Comparison of ENCODE assay signal across 1 cellular context in the genomic region with DNA sequence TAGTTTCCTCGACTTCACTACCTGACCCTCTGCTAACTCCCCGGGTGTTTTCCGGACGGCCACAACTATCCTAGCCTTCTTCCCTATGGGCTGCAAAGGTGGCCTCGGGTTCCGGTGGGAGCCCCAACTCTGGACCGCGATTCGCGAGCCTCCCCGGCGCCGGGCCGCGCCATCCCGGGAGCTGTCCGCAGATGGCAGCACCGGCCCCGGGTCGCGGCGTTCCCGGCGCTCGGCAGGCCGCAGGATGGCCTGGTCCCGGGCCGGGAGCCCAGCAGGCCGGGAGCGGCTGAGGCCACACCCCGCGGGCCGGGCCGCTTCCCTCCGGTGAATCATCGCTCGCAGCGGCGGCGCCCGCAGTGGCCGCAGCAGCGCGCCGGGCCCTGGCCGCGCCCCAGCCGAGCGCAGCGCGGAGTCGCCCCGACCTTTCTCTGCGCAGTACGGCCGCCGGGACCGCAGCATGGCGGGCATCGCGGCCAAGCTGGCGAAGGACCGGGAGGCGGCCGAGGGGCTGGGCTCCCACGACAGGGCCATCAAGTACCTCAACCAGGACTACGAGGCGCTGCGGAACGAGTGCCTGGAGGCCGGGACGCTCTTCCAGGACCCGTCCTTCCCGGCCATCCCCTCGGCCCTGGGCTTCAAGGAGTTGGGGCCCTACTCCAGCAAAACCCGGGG.
TF ChIP-seq lines count a peak whose summit lies in the region.

A gene (plus strand): TSS at position 356 of the 672 bp plus-strand sequence. CDS start 102 bp downstream, at position 458.

TF ChIP-seq in WTC11, 78 proteins besides CTCF, POLR2A, EP300 and RAD21 (continued from another document and continues in another):
- TF ChIP-seq, protein P1, sequence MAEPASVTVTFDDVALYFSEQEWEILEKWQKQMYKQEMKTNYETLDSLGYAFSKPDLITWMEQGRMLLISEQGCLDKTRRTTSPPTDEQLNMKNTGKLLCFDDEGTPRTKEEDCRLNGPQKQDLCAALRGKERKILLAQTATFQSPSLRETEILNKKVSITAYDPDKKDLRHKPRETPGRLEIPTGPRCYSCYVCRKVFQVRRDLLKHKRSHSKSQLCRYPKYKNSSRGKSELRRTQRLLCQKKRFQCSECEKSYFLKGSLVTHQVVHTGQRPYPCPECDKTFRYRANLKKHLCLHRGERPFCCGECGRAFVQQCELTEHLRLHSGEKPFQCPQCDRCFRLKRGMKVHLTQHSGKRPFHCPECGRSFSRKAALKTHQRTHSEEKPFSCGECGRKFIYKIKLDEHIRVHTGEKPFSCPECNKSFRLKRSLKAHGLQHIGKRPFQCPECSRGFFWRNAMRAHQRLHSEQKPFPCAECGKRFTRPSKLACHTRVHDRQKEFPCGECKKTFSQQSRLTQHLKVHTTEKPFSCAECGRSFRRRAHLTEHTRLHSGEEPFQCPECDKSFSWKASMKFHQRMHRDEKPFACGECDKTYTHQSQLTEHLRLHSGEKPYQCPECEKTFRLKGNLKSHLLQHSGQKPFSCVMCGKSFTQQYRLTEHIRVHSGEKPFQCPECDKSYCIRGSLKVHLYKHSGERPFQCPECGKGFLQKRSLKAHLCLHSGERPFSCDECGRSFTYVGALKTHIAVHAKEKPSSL (CRISPR knock-in tag; conservative IDR thresholded peaks at IDR 0.05), result no peak
- TF ChIP-seq GABPB1 (CRISPR knock-in tag; IDR thresholded peaks at IDR 0.05), result 0 out of 2 replicates have a peak, but pooled peaks have one; percentile 17
- TF ChIP-seq, protein P2, sequence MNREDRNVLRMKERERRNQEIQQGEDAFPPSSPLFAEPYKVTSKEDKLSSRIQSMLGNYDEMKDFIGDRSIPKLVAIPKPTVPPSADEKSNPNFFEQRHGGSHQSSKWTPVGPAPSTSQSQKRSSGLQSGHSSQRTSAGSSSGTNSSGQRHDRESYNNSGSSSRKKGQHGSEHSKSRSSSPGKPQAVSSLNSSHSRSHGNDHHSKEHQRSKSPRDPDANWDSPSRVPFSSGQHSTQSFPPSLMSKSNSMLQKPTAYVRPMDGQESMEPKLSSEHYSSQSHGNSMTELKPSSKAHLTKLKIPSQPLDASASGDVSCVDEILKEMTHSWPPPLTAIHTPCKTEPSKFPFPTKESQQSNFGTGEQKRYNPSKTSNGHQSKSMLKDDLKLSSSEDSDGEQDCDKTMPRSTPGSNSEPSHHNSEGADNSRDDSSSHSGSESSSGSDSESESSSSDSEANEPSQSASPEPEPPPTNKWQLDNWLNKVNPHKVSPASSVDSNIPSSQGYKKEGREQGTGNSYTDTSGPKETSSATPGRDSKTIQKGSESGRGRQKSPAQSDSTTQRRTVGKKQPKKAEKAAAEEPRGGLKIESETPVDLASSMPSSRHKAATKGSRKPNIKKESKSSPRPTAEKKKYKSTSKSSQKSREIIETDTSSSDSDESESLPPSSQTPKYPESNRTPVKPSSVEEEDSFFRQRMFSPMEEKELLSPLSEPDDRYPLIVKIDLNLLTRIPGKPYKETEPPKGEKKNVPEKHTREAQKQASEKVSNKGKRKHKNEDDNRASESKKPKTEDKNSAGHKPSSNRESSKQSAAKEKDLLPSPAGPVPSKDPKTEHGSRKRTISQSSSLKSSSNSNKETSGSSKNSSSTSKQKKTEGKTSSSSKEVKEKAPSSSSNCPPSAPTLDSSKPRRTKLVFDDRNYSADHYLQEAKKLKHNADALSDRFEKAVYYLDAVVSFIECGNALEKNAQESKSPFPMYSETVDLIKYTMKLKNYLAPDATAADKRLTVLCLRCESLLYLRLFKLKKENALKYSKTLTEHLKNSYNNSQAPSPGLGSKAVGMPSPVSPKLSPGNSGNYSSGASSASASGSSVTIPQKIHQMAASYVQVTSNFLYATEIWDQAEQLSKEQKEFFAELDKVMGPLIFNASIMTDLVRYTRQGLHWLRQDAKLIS (CRISPR knock-in tag; IDR thresholded peaks at IDR 0.05; ENCODE audit: borderline replicate concordance), result no peak
- TF ChIP-seq, protein P3, sequence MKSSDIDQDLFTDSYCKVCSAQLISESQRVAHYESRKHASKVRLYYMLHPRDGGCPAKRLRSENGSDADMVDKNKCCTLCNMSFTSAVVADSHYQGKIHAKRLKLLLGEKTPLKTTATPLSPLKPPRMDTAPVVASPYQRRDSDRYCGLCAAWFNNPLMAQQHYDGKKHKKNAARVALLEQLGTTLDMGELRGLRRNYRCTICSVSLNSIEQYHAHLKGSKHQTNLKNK (CRISPR knock-in tag; IDR thresholded peaks at IDR 0.05), result no peak
- no peak for TF ChIP-seq SMAD3 (CRISPR knock-in tag; IDR thresholded peaks at IDR 0.05; ENCODE audit: borderline replicate concordance)
- no peak for TF ChIP-seq TP53 (CRISPR knock-in tag; IDR thresholded peaks at IDR 0.05)
- TF ChIP-seq, protein P4, sequence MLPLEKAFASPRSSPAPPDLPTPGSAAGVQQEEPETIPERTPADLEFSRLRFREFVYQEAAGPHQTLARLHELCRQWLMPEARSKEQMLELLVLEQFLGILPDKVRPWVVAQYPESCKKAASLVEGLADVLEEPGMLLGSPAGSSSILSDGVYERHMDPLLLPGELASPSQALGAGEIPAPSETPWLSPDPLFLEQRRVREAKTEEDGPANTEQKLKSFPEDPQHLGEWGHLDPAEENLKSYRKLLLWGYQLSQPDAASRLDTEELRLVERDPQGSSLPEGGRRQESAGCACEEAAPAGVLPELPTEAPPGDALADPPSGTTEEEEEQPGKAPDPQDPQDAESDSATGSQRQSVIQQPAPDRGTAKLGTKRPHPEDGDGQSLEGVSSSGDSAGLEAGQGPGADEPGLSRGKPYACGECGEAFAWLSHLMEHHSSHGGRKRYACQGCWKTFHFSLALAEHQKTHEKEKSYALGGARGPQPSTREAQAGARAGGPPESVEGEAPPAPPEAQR (CRISPR knock-in tag; IDR thresholded peaks at IDR 0.05), result no peak
- TF ChIP-seq NFATC4 (CRISPR knock-in tag; IDR thresholded peaks at IDR 0.05), result no peak
- TF ChIP-seq, protein P5, sequence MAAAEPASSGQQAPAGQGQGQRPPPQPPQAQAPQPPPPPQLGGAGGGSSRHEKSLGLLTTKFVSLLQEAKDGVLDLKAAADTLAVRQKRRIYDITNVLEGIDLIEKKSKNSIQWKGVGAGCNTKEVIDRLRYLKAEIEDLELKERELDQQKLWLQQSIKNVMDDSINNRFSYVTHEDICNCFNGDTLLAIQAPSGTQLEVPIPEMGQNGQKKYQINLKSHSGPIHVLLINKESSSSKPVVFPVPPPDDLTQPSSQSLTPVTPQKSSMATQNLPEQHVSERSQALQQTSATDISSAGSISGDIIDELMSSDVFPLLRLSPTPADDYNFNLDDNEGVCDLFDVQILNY (CRISPR knock-in tag; IDR thresholded peaks at IDR 0.05), result 0 out of 2 replicates have a peak, but pooled peaks have one; percentile 9
- TF ChIP-seq FOXP1 (CRISPR knock-in tag; IDR thresholded peaks at IDR 0.05; ENCODE audit: borderline replicate concordance), result peak; percentile 79; the same call in 1 of the 2 replicates
- TF ChIP-seq, protein P6, sequence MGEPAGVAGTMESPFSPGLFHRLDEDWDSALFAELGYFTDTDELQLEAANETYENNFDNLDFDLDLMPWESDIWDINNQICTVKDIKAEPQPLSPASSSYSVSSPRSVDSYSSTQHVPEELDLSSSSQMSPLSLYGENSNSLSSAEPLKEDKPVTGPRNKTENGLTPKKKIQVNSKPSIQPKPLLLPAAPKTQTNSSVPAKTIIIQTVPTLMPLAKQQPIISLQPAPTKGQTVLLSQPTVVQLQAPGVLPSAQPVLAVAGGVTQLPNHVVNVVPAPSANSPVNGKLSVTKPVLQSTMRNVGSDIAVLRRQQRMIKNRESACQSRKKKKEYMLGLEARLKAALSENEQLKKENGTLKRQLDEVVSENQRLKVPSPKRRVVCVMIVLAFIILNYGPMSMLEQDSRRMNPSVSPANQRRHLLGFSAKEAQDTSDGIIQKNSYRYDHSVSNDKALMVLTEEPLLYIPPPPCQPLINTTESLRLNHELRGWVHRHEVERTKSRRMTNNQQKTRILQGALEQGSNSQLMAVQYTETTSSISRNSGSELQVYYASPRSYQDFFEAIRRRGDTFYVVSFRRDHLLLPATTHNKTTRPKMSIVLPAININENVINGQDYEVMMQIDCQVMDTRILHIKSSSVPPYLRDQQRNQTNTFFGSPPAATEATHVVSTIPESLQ (CRISPR knock-in tag; IDR thresholded peaks at IDR 0.05), result no peak
- TF ChIP-seq, protein P7, sequence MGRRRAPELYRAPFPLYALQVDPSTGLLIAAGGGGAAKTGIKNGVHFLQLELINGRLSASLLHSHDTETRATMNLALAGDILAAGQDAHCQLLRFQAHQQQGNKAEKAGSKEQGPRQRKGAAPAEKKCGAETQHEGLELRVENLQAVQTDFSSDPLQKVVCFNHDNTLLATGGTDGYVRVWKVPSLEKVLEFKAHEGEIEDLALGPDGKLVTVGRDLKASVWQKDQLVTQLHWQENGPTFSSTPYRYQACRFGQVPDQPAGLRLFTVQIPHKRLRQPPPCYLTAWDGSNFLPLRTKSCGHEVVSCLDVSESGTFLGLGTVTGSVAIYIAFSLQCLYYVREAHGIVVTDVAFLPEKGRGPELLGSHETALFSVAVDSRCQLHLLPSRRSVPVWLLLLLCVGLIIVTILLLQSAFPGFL (CRISPR knock-in tag; IDR thresholded peaks at IDR 0.05; ENCODE audit: borderline replicate concordance), result no peak
- no peak for TF ChIP-seq JAZF1 (CRISPR knock-in tag; IDR thresholded peaks at IDR 0.05)
- TF ChIP-seq, protein P8, sequence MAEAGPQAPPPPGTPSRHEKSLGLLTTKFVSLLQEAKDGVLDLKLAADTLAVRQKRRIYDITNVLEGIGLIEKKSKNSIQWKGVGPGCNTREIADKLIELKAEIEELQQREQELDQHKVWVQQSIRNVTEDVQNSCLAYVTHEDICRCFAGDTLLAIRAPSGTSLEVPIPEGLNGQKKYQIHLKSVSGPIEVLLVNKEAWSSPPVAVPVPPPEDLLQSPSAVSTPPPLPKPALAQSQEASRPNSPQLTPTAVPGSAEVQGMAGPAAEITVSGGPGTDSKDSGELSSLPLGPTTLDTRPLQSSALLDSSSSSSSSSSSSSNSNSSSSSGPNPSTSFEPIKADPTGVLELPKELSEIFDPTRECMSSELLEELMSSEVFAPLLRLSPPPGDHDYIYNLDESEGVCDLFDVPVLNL (CRISPR knock-in tag; IDR thresholded peaks at IDR 0.05; ENCODE audit: borderline replicate concordance, low read depth), result no peak
- TF ChIP-seq, protein P9, sequence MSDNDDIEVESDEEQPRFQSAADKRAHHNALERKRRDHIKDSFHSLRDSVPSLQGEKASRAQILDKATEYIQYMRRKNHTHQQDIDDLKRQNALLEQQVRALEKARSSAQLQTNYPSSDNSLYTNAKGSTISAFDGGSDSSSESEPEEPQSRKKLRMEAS (CRISPR knock-in tag; IDR thresholded peaks at IDR 0.05), result no peak
- TF ChIP-seq ZNF416 (CRISPR knock-in tag; IDR thresholded peaks at IDR 0.05), result no peak
- TF ChIP-seq FOXJ3 (CRISPR knock-in tag; IDR thresholded peaks at IDR 0.05; ENCODE audit: borderline replicate concordance), result no peak
- TF ChIP-seq, protein P10, sequence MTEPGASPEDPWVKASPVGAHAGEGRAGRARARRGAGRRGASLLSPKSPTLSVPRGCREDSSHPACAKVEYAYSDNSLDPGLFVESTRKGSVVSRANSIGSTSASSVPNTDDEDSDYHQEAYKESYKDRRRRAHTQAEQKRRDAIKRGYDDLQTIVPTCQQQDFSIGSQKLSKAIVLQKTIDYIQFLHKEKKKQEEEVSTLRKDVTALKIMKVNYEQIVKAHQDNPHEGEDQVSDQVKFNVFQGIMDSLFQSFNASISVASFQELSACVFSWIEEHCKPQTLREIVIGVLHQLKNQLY (CRISPR knock-in tag; IDR thresholded peaks at IDR 0.05), result no peak
- TF ChIP-seq GTF2I (CRISPR knock-in tag; conservative IDR thresholded peaks at IDR 0.05), result no peak
- TF ChIP-seq JUN (CRISPR knock-in tag; IDR thresholded peaks at IDR 0.05), result peak; percentile 39; the same call in 1 of the 2 replicates
- no peak for TF ChIP-seq ZNF317 (CRISPR knock-in tag; IDR thresholded peaks at IDR 0.05; ENCODE audit: borderline replicate concordance, low read depth)
- TF ChIP-seq CREM (CRISPR knock-in tag; IDR thresholded peaks at IDR 0.05), result peak; percentile 76; the same call in 1 of the 2 replicates
- TF ChIP-seq ATF1 (CRISPR knock-in tag; IDR thresholded peaks at IDR 0.05), result no peak
- TF ChIP-seq OVOL2 (CRISPR knock-in tag; IDR thresholded peaks at IDR 0.05; ENCODE audit: borderline replicate concordance), result no peak
- TF ChIP-seq KAT7 (CRISPR knock-in tag; IDR thresholded peaks at IDR 0.05; ENCODE audit: borderline replicate concordance), result 0 out of 2 replicates have a peak, but pooled peaks have one; percentile 77
- TF ChIP-seq, protein P11, sequence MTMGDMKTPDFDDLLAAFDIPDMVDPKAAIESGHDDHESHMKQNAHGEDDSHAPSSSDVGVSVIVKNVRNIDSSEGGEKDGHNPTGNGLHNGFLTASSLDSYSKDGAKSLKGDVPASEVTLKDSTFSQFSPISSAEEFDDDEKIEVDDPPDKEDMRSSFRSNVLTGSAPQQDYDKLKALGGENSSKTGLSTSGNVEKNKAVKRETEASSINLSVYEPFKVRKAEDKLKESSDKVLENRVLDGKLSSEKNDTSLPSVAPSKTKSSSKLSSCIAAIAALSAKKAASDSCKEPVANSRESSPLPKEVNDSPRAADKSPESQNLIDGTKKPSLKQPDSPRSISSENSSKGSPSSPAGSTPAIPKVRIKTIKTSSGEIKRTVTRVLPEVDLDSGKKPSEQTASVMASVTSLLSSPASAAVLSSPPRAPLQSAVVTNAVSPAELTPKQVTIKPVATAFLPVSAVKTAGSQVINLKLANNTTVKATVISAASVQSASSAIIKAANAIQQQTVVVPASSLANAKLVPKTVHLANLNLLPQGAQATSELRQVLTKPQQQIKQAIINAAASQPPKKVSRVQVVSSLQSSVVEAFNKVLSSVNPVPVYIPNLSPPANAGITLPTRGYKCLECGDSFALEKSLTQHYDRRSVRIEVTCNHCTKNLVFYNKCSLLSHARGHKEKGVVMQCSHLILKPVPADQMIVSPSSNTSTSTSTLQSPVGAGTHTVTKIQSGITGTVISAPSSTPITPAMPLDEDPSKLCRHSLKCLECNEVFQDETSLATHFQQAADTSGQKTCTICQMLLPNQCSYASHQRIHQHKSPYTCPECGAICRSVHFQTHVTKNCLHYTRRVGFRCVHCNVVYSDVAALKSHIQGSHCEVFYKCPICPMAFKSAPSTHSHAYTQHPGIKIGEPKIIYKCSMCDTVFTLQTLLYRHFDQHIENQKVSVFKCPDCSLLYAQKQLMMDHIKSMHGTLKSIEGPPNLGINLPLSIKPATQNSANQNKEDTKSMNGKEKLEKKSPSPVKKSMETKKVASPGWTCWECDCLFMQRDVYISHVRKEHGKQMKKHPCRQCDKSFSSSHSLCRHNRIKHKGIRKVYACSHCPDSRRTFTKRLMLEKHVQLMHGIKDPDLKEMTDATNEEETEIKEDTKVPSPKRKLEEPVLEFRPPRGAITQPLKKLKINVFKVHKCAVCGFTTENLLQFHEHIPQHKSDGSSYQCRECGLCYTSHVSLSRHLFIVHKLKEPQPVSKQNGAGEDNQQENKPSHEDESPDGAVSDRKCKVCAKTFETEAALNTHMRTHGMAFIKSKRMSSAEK (CRISPR knock-in tag; IDR thresholded peaks at IDR 0.05; ENCODE audit: borderline replicate concordance), result no peak
- no peak for TF ChIP-seq NR2C2 (CRISPR knock-in tag; IDR thresholded peaks at IDR 0.05)
